ENCODE assay signal across 12 cellular contexts in the genomic region with DNA sequence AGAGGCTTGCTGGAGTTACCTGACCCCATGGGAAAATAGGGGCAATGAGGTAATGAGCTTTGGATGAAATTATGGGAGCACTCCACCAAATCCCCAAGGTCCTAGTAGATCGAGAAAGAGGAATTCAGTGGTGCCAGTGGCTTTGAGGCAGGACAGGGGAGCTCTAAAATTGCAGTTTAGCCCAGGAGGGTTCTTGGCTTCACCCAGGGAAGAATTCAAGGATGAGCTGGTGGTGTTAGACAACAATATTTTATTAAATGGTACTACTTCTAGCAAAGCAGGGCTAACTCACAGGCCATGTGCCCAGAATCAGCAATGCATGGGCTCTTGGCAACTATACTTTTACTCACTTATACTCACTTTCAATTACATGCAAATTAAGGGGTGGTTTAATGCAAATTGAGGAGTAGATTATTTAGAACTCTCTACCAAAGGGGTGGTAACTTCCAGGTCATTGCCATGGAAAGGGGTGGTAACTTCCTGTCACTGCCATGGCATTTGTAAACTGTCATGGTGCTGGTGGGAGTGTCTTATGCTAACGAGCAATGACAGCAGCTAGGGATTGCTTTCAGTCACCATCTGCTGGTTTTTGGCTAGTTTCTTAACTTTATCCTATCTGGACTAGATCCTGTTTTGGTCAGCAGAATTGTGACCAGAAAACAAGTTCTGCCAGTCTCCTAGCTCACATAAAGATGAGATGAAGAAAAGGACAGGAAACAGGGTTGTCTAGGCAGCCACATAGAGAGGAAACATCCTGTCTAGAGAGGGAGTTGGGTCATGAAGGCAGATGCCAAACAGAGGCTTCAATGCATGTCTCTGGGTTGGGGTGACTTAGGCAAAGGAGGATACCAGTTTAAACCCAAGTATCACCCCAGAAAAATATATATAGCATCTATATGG.
DNase-seq lines count a peak whose midpoint lies in the region; ATAC-seq, FAIRE-seq and TF ChIP-seq lines count a peak whose summit lies in the region.
"Had no signal": no experiment of that assay in that cellular context is flagged by ENCODE, and none has a peak within 500 bp of the region (broad histone marks: within the 10 kb centered on the region; RNA-seq: fewer than 3 reads in every experiment).

No MANE protein-coding gene starts in this region.

- H3K9ac ChIP-seq in PC-3 (ENCODE audit: low read length), result no peak overlapping the region

- no peaks in the 10 kb centered on the region for H3F3A ChIP-seq in PC-3 (ENCODE audit: low read length, unreplicated experiment)

- POLR2A ChIA-PET in PC-3 (lab: Charles Lee; ENCODE audit: unreplicated experiment), result no interaction called here

- H3K4me1 ChIP-seq in PC-3 (ENCODE audit: insufficient read depth, low read length) (peaks cover 9% of the 10 kb centered on the region), upper lobe of right lung (peaks cover 5% of the 10 kb centered on the region)

- H3K4me2 ChIP-seq in PC-3 (ENCODE audit: low read length), result no peak overlapping the region

- H3K27ac ChIP-seq in PC-3 (ENCODE audit: low read length), result no peak overlapping the region
- H3K27ac ChIP-seq in upper lobe of right lung, result no peak overlapping the region

- in situ Hi-C loops in GM13977 (cut with MboI; ENCODE audit: low pct_unique_long_range_greater_than_20kb, low sequenced_read_pairs, unreplicated experiment), result no loop called here

- DNase-seq in stimulated activated naive CD4-positive, alpha-beta T cell (lab: John Stamatoyannopoulos, UW), result peak in 4 of 6 experiments; percentile 2 to 73 (median 70)
- DNase-seq in stimulated activated naive CD4-positive, alpha-beta T cell treated with Interleukin-2 at 50 U/mL for 16 hours (lab: John Stamatoyannopoulos, UW), result no peak
- DNase-seq in PC-3 (peak; percentile 45), bronchial epithelial cell (ENCODE audit: low read depth) (no peak), upper lobe of right lung (no peak), GM13977 (ENCODE audit: low spot score) (no peak), GOT3 (lab: John Stamatoyannopoulos, UW) (no peak)
- DNase-seq: COR-L47, foreskin melanocyte, HFFc6 had no signal

- ATAC-seq in PC-3 (no peak), upper lobe of right lung (peak; percentile 45), GM18873 (IDR thresholded peaks at IDR 0.05; ENCODE audit: low FRiP score, unreplicated experiment) (no peak)

- no peak for TF ChIP-seq CTCF in PC-3 (conservative IDR thresholded peaks at IDR 0.05; ENCODE audit: low read depth, low read length)
- TF ChIP-seq CTCF in bronchial epithelial cell (IDR thresholded peaks at IDR 0.05; ENCODE audit: insufficient read depth, low read length, severe bottlenecking), result no peak
- TF ChIP-seq CTCF in upper lobe of right lung (IDR thresholded peaks at IDR 0.05), result no peak
- TF ChIP-seq CTCF in GM13977 (IDR thresholded peaks at IDR 0.05; ENCODE audit: extremely low read depth, insufficient read depth, missing control alignments), result no peak

- no TSS peak for BruUV-seq in PC-3 (replicated peaks; lab: Mats Ljungman, UMichigan)

- peak; percentile 50 for FAIRE-seq in bronchial epithelial cell (lab: Jason Lieb, UNC)
- FAIRE-seq: keratinocyte had no signal

- CTCF ChIA-PET in PC-3 (lab: Charles Lee), result no interaction called here

- no peak overlapping the region for H2AFZ ChIP-seq in PC-3 (ENCODE audit: low read length)

- H3K4me3 ChIP-seq in PC-3 (ENCODE audit: low read length) (no peak overlapping the region), bronchial epithelial cell (ENCODE audit: low read depth, low read length) (no peak overlapping the region), upper lobe of right lung (no peak overlapping the region)

- H4K20me1 ChIP-seq in PC-3 (ENCODE audit: low read length), result no peaks in the 10 kb centered on the region

- H3K9me2 ChIP-seq in PC-3 (replicated peaks; ENCODE audit: low read length), result no peaks in the 10 kb centered on the region

- no peaks in the 10 kb centered on the region for H3K79me2 ChIP-seq in PC-3 (ENCODE audit: low read length)

- H3K27me3 ChIP-seq in PC-3 (ENCODE audit: low read length) (peaks cover 10% of the 10 kb centered on the region; the same call in 1 of the 2 replicates), bronchial epithelial cell (ENCODE audit: control insufficient read depth, insufficient read depth, low read length) (no peaks in the 10 kb centered on the region), upper lobe of right lung (no peaks in the 10 kb centered on the region)

- H3K9me3 ChIP-seq in PC-3 (ENCODE audit: low read length), result no peaks in the 10 kb centered on the region
- H3K9me3 ChIP-seq in upper lobe of right lung, result no peaks in the 10 kb centered on the region

- no peaks in the 10 kb centered on the region for H3K36me3 ChIP-seq in PC-3 (ENCODE audit: low read depth, low read length)
- no peaks in the 10 kb centered on the region for H3K36me3 ChIP-seq in bronchial epithelial cell (ENCODE audit: control insufficient read depth, insufficient read depth, low read length)
- no peaks in the 10 kb centered on the region for H3K36me3 ChIP-seq in upper lobe of right lung

- intact Hi-C loops in PC-3 (cut with micrococcal nuclease), result no loop called here
- intact Hi-C loops in upper lobe of right lung (cut with DNase I), result no loop called here

Comparison
In these comparisons a context has a peak if more than half of its experiments do, and no peak if none do; other contexts are left out.
1. DNase-seq: peak in stimulated activated naive CD4-positive, alpha-beta T cell (4 of 6) and PC-3 (single experiment); none in stimulated activated naive CD4-positive, alpha-beta T cell treated with Interleukin-2 at 50 U/mL for 16 hours (single experiment), bronchial epithelial cell (single experiment), upper lobe of right lung (single experiment), GM13977 (single experiment) and GOT3 (single experiment).